1 cellular context compared by ENCODE assay signal in genomic region chr3:141401095-141401494, GRCh38.
TF ChIP-seq lines count a peak whose summit lies in the region.

No MANE protein-coding gene starts in this region.

TF ChIP-seq in HepG2, 621 proteins besides CTCF, POLR2A, EP300 and RAD21 (continued from another document):
- TF ChIP-seq, protein P1, sequence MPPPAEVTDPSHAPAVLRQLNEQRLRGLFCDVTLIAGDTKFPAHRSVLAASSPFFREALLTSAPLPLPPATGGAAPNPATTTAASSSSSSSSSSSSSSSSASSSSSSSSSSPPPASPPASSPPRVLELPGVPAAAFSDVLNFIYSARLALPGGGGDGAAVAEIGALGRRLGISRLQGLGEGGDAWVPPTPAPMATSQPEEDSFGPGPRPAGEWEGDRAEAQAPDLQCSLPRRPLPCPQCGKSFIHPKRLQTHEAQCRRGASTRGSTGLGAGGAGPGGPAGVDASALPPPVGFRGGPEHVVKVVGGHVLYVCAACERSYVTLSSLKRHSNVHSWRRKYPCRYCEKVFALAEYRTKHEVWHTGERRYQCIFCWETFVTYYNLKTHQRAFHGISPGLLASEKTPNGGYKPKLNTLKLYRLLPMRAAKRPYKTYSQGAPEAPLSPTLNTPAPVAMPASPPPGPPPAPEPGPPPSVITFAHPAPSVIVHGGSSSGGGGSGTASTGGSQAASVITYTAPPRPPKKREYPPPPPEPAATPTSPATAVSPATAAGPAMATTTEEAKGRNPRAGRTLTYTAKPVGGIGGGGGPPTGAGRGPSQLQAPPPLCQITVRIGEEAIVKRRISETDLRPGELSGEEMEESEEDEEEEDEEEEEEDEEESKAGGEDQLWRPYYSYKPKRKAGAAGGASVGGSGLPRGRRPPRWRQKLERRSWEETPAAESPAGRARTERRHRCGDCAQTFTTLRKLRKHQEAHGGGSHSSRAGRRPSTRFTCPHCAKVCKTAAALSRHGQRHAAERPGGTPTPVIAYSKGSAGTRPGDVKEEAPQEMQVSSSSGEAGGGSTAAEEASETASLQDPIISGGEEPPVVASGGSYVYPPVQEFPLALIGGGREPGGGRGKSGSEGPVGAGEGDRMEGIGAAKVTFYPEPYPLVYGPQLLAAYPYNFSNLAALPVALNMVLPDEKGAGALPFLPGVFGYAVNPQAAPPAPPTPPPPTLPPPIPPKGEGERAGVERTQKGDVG (CRISPR knock-in tag; IDR thresholded peaks at IDR 0.05; ENCODE audit: borderline replicate concordance): no peak
